Comparison of ENCODE assay signal across 23 cellular contexts in genomic region chr1:14907416-14907815, GRCh38.
A peak's percentile ranks its signal among the peaks of the same experiment; 100 is the strongest.
DNase-seq lines count a peak whose midpoint lies in the region; ATAC-seq, FAIRE-seq and TF ChIP-seq lines count a peak whose summit lies in the region.
"Had no signal": no experiment of that assay in that cellular context is flagged by ENCODE, and none has a peak within 500 bp of the region (broad histone marks: within the 10 kb centered on the region; RNA-seq: fewer than 3 reads in every experiment).

No MANE protein-coding gene starts in this region.

- H3K9me3 ChIP-seq in IMR-90 (ENCODE audit: control insufficient read depth, insufficient read depth, low read length) (no peaks in the 10 kb centered on the region), esophagus squamous epithelium (no peaks in the 10 kb centered on the region), heart right ventricle (no peaks in the 10 kb centered on the region)
- H3K9me3 ChIP-seq: HAP-1, MG63 had no signal

- H2AK9ac ChIP-seq in IMR-90 (replicated peaks; ENCODE audit: low read depth, low read length, poor library complexity): peak overlapping the region; percentile 28

- FAIRE-seq in RCC 7860 (lab: Jason Lieb, UNC): no peak
- FAIRE-seq: HTR-8/SVneo had no signal

- H3K23ac ChIP-seq in IMR-90 (ENCODE audit: low read depth, low read length): no peak overlapping the region

- no peak overlapping the region for H3K4me3 Mint-ChIP-seq in MCF 10A (ENCODE audit: unreplicated experiment)
- H3K4me3 Mint-ChIP-seq: IgD-negative memory B cell had no signal

- no peaks in the 10 kb centered on the region for H3K27me3 Mint-ChIP-seq in MCF 10A (ENCODE audit: insufficient read depth, unreplicated experiment)

- H3K9me1 ChIP-seq in IMR-90 (ENCODE audit: insufficient read depth, low read length): no peaks in the 10 kb centered on the region

- peaks cover 2% of the 10 kb centered on the region; the same call in 1 of the 2 replicates for H3K4me1 ChIP-seq in IMR-90 (ENCODE audit: control insufficient read depth, insufficient read depth, low read length)
- peaks cover 15 to 52% (median 36%) of the 10 kb centered on the region in 3 donors for H3K4me1 ChIP-seq in esophagus squamous epithelium
- H3K4me1 ChIP-seq in heart right ventricle: peaks cover 0 to 7% (median 0%) of the 10 kb centered on the region in 9 donors
- H3K4me1 ChIP-seq: HAP-1 had no signal

- peaks cover 21% of the 10 kb centered on the region for H3K4me1 Mint-ChIP-seq in MCF 10A (ENCODE audit: insufficient read depth, unreplicated experiment)
- H3K4me1 Mint-ChIP-seq: IgD-negative memory B cell had no signal

- no peak overlapping the region for H3K4ac ChIP-seq in IMR-90 (ENCODE audit: low read depth, low read length)

- no peak for DNase-seq in IMR-90
- no peak for DNase-seq in MCF 10A (ENCODE audit: unreplicated experiment)
- no peak for DNase-seq in esophagus squamous epithelium (lab: John Stamatoyannopoulos, UW)
- no peak for DNase-seq in heart right ventricle
- no peak for DNase-seq in NCI-H2196 treated with DMSO at 0.1 percent for 48 hours (lab: John Stamatoyannopoulos, UW; ENCODE audit: unreplicated experiment)
- no peak for DNase-seq in amniotic stem cell (lab: John Stamatoyannopoulos, UW)
- DNase-seq in RCC 7860 (ENCODE audit: low spot score): no peak
- DNase-seq: ACHN, C1 segment of cervical spinal cord, DND-41, Karpas-422, MG63, NCI-H1048, NCI-H146, NCI-H2029 treated with DMSO at 0.1 percent for 48 hours, NCI-H510A, NCI-H774, OCI-M1, SIG-M5 had no signal

- H2BK15ac ChIP-seq in IMR-90 (ENCODE audit: low read depth, low read length): no peak overlapping the region

- no peak overlapping the region for H4K8ac ChIP-seq in IMR-90 (ENCODE audit: low read depth in 2 of 2, low read length in 2 of 2)

- H3K4me3 ChIP-seq in IMR-90 (ENCODE audit: insufficient read depth, low read depth, low read length): no peak overlapping the region
- H3K4me3 ChIP-seq in esophagus squamous epithelium: no peak overlapping the region
- H3K4me3 ChIP-seq in heart right ventricle: no peak overlapping the region
- H3K4me3 ChIP-seq: HAP-1, MG63 had no signal

- H4K91ac ChIP-seq in IMR-90 (ENCODE audit: insufficient read depth, low read depth, low read length): no peak overlapping the region

- H3K79me1 ChIP-seq in IMR-90 (ENCODE audit: low read depth in 1 of 2, low read length in 2 of 2): no peaks in the 10 kb centered on the region

- intact Hi-C loops in IMR-90 (cut with micrococcal nuclease): no loop called here
- intact Hi-C loops in MCF 10A (cut with micrococcal nuclease): no loop called here
- intact Hi-C loops in esophagus squamous epithelium (cut with DNase I): no loop called here
- intact Hi-C loops in heart right ventricle (cut with DNase I): no loop called here

- H3K36me3 ChIP-seq in IMR-90 (ENCODE audit: control insufficient read depth, insufficient read depth, low read length): no peaks in the 10 kb centered on the region
- H3K36me3 ChIP-seq in esophagus squamous epithelium: no peaks in the 10 kb centered on the region
- H3K36me3 ChIP-seq in heart right ventricle: no peaks in the 10 kb centered on the region
- H3K36me3 ChIP-seq: HAP-1, MG63 had no signal

- no peak overlapping the region for H2BK5ac ChIP-seq in IMR-90 (ENCODE audit: low read depth, low read length, poor library complexity, severe bottlenecking)

- dilution Hi-C loops in IMR-90 (cut with HindIII; ENCODE audit: low sequenced_read_pairs, unreplicated experiment): no loop called here

- no peaks in the 10 kb centered on the region for H3K36me3 Mint-ChIP-seq in MCF 10A (ENCODE audit: insufficient read depth, unreplicated experiment)
- H3K36me3 Mint-ChIP-seq: IgD-negative memory B cell had no signal

- no peak overlapping the region for H4K5ac ChIP-seq in IMR-90 (ENCODE audit: low read depth, low read length)

- H2BK120ac ChIP-seq in IMR-90 (ENCODE audit: low read depth, low read length): no peak overlapping the region

- H3K56ac ChIP-seq in IMR-90 (ENCODE audit: extremely low read depth, insufficient read depth, low read length): no peak overlapping the region

- H2AK5ac ChIP-seq in IMR-90 (ENCODE audit: low read depth, low read length): no peak overlapping the region

- in situ Hi-C loops in IMR-90 (cut with MboI; ENCODE audit: low sequenced_read_pairs): no loop called here

- no peaks in the 10 kb centered on the region for H4K20me1 ChIP-seq in IMR-90 (ENCODE audit: insufficient read depth, low read length)

- TF ChIP-seq CTCF in IMR-90 (conservative IDR thresholded peaks at IDR 0.05; ENCODE audit: low read depth, low read length) (no peak), MCF 10A (IDR thresholded peaks at IDR 0.05; ENCODE audit: unreplicated experiment) (no peak), esophagus squamous epithelium (IDR thresholded peaks at IDR 0.05) (no peak), heart right ventricle (IDR thresholded peaks at IDR 0.05) (no peak)

- H3K9me3 Mint-ChIP-seq in MCF 10A (ENCODE audit: unreplicated experiment): no peaks in the 10 kb centered on the region

- no peak overlapping the region for H3K4me2 ChIP-seq in IMR-90 (ENCODE audit: low read depth, low read length)

- POLR2A ChIA-PET in IMR-90 (lab: Charles Lee; ENCODE audit: unreplicated experiment) (no interaction called here), MCF 10A (lab: Yijun Ruan, JAX) (interaction anchor here (1.4 kb wide), 1 partner anchor 31 kb away, joined by 5 read pairs; no protein-coding TSS in a partner anchor)

- no peak overlapping the region for H2BK20ac ChIP-seq in IMR-90 (ENCODE audit: low read depth, low read length)

- TF ChIP-seq POLR2A in IMR-90 (IDR thresholded peaks at IDR 0.05; ENCODE audit: low read depth, low read length) (no peak), esophagus squamous epithelium (IDR thresholded peaks at IDR 0.05) (no peak)

- H3K27me3 ChIP-seq in IMR-90 (ENCODE audit: control insufficient read depth, insufficient read depth, low read length): 0 out of 2 replicates have a peak, but pooled peaks cover 1% of the 10 kb centered on the region
- H3K27me3 ChIP-seq in esophagus squamous epithelium: no peaks in the 10 kb centered on the region
- no peaks in the 10 kb centered on the region for H3K27me3 ChIP-seq in heart right ventricle
- H3K27me3 ChIP-seq: MG63 had no signal

- no peak for ATAC-seq in IMR-90 (ENCODE audit: low read depth)
- ATAC-seq in heart right ventricle: no peak
- ATAC-seq: SK-N-SH treated with all-trans-retinoic acid at 6 μM for 48 hours had no signal

- H3K27ac ChIP-seq in IMR-90 (ENCODE audit: insufficient read depth, low read length) (no peak overlapping the region), esophagus squamous epithelium (peak overlapping the region in 3 of 4 donors; percentile 35 to 54 (median 52)), heart right ventricle (no peak overlapping the region)

- BruUV-seq in IMR-90 (replicated peaks; lab: Mats Ljungman, UMichigan) (no TSS peak), MCF 10A (replicated peaks; lab: Mats Ljungman, UMichigan) (no TSS peak)

- CTCF ChIA-PET in IMR-90 (lab: Yijun Ruan, JAX) (interaction anchor here (0.8 to 1.0 kb wide), 2 partner anchors 11 to 118 kb away, joined by 3 to 4 read pairs; no protein-coding TSS in a partner anchor), MCF 10A (lab: Yijun Ruan, JAX) (interaction anchor here (0.6 to 1.4 kb wide), 2 partner anchors 7 to 281 kb away, joined by 3 to 8 read pairs; no protein-coding TSS in a partner anchor)

- no peak overlapping the region for H3K14ac ChIP-seq in IMR-90 (replicated peaks; ENCODE audit: low read depth, low read length)

- peak overlapping the region; percentile 92 for H3K27ac Mint-ChIP-seq in MCF 10A (ENCODE audit: low read depth, unreplicated experiment)
- H3K27ac Mint-ChIP-seq: IgD-negative memory B cell had no signal

- H2AFZ ChIP-seq in IMR-90 (replicated peaks; ENCODE audit: low read length, poor library complexity): peak overlapping the region; percentile 58

- H3K18ac ChIP-seq in IMR-90 (ENCODE audit: low read depth, low read length): no peak overlapping the region

- no peak overlapping the region for H3K9ac ChIP-seq in IMR-90 (ENCODE audit: low read depth, low read length)

- no peak for TF ChIP-seq RAD21 in IMR-90 (IDR thresholded peaks at IDR 0.05; ENCODE audit: low read length)

- 74% methylated on average over 5 of the region's 5 CpGs; no CpG with 5 or more reads in 1 of the 2 experiments for WGBS in IMR-90 (ENCODE audit: extremely low coverage in 2 of 2, insufficient read length in 1 of 2), 2 experiments
- 36 to 50% methylated on average over 5 of the region's 5 CpGs for WGBS in esophagus squamous epithelium, 2 donors
- 94 to 97% methylated on average over 5 of the region's 5 CpGs for WGBS in heart right ventricle, 2 donors

TF ChIP-seq in IMR-90, 13 proteins besides CTCF, POLR2A, EP300 and RAD21:
- TF ChIP-seq RFX5 (IDR thresholded peaks at IDR 0.05; ENCODE audit: low read depth, low read length): no peak
TF ChIP-seq in IMR-90: peak in this region for 0.

Comparison
In these comparisons a context has a peak if more than half of its experiments do, and no peak if none do; other contexts are left out.
1. H3K27ac ChIP-seq: peak in esophagus squamous epithelium (3 of 4); none in IMR-90 (single experiment) and heart right ventricle (0 of 10).